In genomic region chr1:232553050-232553754, GRCh38 we compare ENCODE assay signal across 14 cellular contexts.
DNase-seq lines count a peak whose midpoint lies in the region; ATAC-seq and TF ChIP-seq lines count a peak whose summit lies in the region.
"Had no signal": no experiment of that assay in that cellular context is flagged by ENCODE, and none has a peak within 500 bp of the region (broad histone marks: within the 10 kb centered on the region; RNA-seq: fewer than 3 reads in every experiment).

No MANE protein-coding gene starts in this region.

- ATAC-seq in left colon (peak; percentile 18), GM18867 (IDR thresholded peaks at IDR 0.05; ENCODE audit: unreplicated experiment) (no peak), HG02938 (IDR thresholded peaks at IDR 0.05; ENCODE audit: unreplicated experiment) (no peak)

- TF ChIP-seq POLR2A in spleen (IDR thresholded peaks at IDR 0.05): no peak

- no peaks in the 10 kb centered on the region for H3K36me3 Mint-ChIP-seq in chondrocyte (ENCODE audit: low read depth)
- H3K36me3 Mint-ChIP-seq: activated naive CD8-positive, alpha-beta T cell treated with anti-CD3 and anti-CD28 coated beads, Interleukin-2, amount 10 ng/mL, durations not matched to agents 7 days and 5 days had no signal

- H3K4me1 Mint-ChIP-seq in chondrocyte (ENCODE audit: low read depth): peaks cover 54% of the 10 kb centered on the region
- H3K4me1 Mint-ChIP-seq: activated naive CD8-positive, alpha-beta T cell treated with anti-CD3 and anti-CD28 coated beads, Interleukin-2, amount 10 ng/mL, durations not matched to agents 7 days and 5 days had no signal

- H3K36me3 ChIP-seq in spleen: no peaks in the 10 kb centered on the region
- H3K36me3 ChIP-seq: SJSA1 had no signal

- WGBS in spleen, 5 donors: 49 to 76% (median 65%) methylated on average over 12 of the region's 12 CpGs

- peak; percentile 71 for DNase-seq in NCI-H1092 treated with DMSO at 0.1 percent for 48 hours (lab: John Stamatoyannopoulos, UW)
- no peak for DNase-seq in chondrocyte (ENCODE audit: low spot score)
- peak; percentile 25 to 40 for DNase-seq in left colon
- no peak for DNase-seq in spleen
- DNase-seq in NCI-H2107 treated with DMSO at 0.1 percent for 48 hours (lab: John Stamatoyannopoulos, UW; ENCODE audit: unreplicated experiment): no peak
- no peak for DNase-seq in NCI-H1048 (lab: John Stamatoyannopoulos, UW)
- DNase-seq: activated CD4-positive, alpha-beta T cell treated with anti-CD3 and anti-CD28 coated beads, Interleukin-2, amount 50 U/mL, for 48 hours; activated naive CD8-positive, alpha-beta T cell treated with anti-CD3 and anti-CD28 coated beads, Interleukin-2, amount 10 ng/mL, durations not matched to agents 7 days and 5 days; KBM-7; NCI-H510A treated with DMSO at 0.1 percent for 48 hours had no signal

- H3K9me3 ChIP-seq in spleen: no peaks in the 10 kb centered on the region
- H3K9me3 ChIP-seq: SJSA1 had no signal

- H3K27ac Mint-ChIP-seq in chondrocyte (ENCODE audit: unreplicated experiment): peak overlapping the region; percentile 93
- H3K27ac Mint-ChIP-seq: activated naive CD8-positive, alpha-beta T cell treated with anti-CD3 and anti-CD28 coated beads, Interleukin-2, amount 10 ng/mL, durations not matched to agents 7 days and 5 days had no signal

- H3K9me3 Mint-ChIP-seq in chondrocyte (ENCODE audit: low read depth): no peaks in the 10 kb centered on the region
- H3K9me3 Mint-ChIP-seq: activated naive CD8-positive, alpha-beta T cell treated with anti-CD3 and anti-CD28 coated beads, Interleukin-2, amount 10 ng/mL, durations not matched to agents 7 days and 5 days had no signal

- H3K4me3 Mint-ChIP-seq in chondrocyte (ENCODE audit: unreplicated experiment): no peak overlapping the region
- H3K4me3 Mint-ChIP-seq: activated naive CD8-positive, alpha-beta T cell treated with anti-CD3 and anti-CD28 coated beads, Interleukin-2, amount 10 ng/mL, durations not matched to agents 7 days and 5 days had no signal

- H3K4me1 ChIP-seq in spleen: peaks cover 0 to 44% (median 9%) of the 10 kb centered on the region in 6 donors

- TF ChIP-seq CTCF in chondrocyte (IDR thresholded peaks at IDR 0.05) (no peak), spleen (IDR thresholded peaks at IDR 0.05 in 8 of 11, conservative IDR thresholded peaks at IDR 0.05 in 3 of 11) (no peak)

- H3K27me3 Mint-ChIP-seq in chondrocyte (ENCODE audit: low read depth): no peaks in the 10 kb centered on the region

- intact Hi-C loops in left colon (cut with DNase I, micrococcal nuclease) (no loop called here), spleen (cut with DNase I; ENCODE audit: low total_unique reads) (no loop called here)

- H3K27ac ChIP-seq in spleen: peak overlapping the region in 5 of 8 donors; percentile 2 to 52 (median 37)
- H3K27ac ChIP-seq: SJSA1 had no signal

- peaks cover 0 to 4% (median 0%) of the 10 kb centered on the region in 7 donors for H3K27me3 ChIP-seq in spleen (replicated peaks in 1 of 7)
- H3K27me3 ChIP-seq: SJSA1 had no signal

- no peak overlapping the region for H3K4me3 ChIP-seq in spleen
- H3K4me3 ChIP-seq: SJSA1, skin epidermis had no signal

Comparison
In these comparisons a context has a peak if more than half of its experiments do, and no peak if none do; other contexts are left out.
1. DNase-seq: peak in NCI-H1092 treated with DMSO at 0.1 percent for 48 hours (single experiment) and left colon (2 of 2); none in chondrocyte (single experiment), spleen (single experiment), NCI-H2107 treated with DMSO at 0.1 percent for 48 hours (single experiment) and NCI-H1048 (single experiment).